In the genomic region with DNA sequence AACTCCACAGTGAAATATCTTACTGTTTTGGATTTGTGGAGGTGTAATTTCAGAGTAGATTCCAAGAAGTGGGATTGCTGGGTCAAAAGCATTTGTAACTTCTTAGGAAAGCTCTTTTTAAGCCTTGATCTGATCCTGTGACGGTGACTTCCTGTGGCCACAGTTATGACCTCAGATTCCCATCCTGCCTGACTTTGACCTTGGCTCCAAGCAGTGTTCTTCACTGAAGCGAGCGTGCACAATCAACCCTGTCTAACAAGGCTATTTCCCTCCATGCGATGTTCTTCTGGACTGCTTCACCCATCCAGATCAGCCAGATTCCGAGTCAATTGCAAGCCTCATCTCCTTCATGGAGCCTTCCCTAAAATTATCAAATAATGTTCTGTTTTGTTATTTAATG, we compare ENCODE assay signal across 23 cellular contexts. TPM values are rescaled to one million over a fixed set of nuclear protein-coding genes. Genes with fewer than 3 reads are reported as not detected.
DNase-seq lines count a peak whose midpoint lies in the region; ATAC-seq, FAIRE-seq and TF ChIP-seq lines count a peak whose summit lies in the region.
"Had no signal": no experiment of that assay in that cellular context is flagged by ENCODE, and none has a peak within 500 bp of the region (broad histone marks: within the 10 kb centered on the region; RNA-seq: fewer than 3 reads in every experiment).

No MANE protein-coding gene starts in this region.

- H3K4me1 Mint-ChIP-seq in neural progenitor cell = peaks cover 8% of the 10 kb centered on the region

- no peaks in the 10 kb centered on the region for H3K9me3 Mint-ChIP-seq in neural progenitor cell
- H3K9me3 Mint-ChIP-seq: CD8-positive, alpha-beta memory T cell; HFFc6; IgD-negative memory B cell had no signal

- H3K27me3 ChIP-seq in left ventricle myocardium inferior (ENCODE audit: low read depth) (no peaks in the 10 kb centered on the region), K562 (ENCODE audit: control insufficient read depth in 2 of 2, insufficient read depth in 2 of 2, low read length in 2 of 2) (no peaks in the 10 kb centered on the region), right lobe of liver (no peaks in the 10 kb centered on the region), neural progenitor cell (no peaks in the 10 kb centered on the region), WERI-Rb-1 (ENCODE audit: insufficient read depth, low read depth, severe bottlenecking) (no peaks in the 10 kb centered on the region)
- H3K27me3 ChIP-seq: BLaER1 had no signal

- H3K27ac ChIP-seq in left ventricle myocardium inferior (replicated peaks) (peak overlapping the region; percentile 45), K562 (ENCODE audit: extremely low read depth, low read depth, low read length) (no peak overlapping the region), right lobe of liver (no peak overlapping the region), neural progenitor cell (no peak overlapping the region), WERI-Rb-1 (no peak overlapping the region)
- H3K27ac ChIP-seq: 22Rv1, BLaER1, GM23248, HL-60 had no signal

- intact Hi-C loops in left ventricle myocardium inferior (cut with micrococcal nuclease) = no loop called here
- intact Hi-C loops in cardiac septum (cut with DNase I) = no loop called here
- intact Hi-C loops in K562 (cut with micrococcal nuclease) = loop anchor here (5.0 kb wide), 1 partner anchor 34 kb away; no protein-coding TSS in a partner anchor
- intact Hi-C loops in right lobe of liver (cut with DNase I) = no loop called here

- CTCF ChIA-PET in K562 (lab: Yijun Ruan, JAX; ENCODE audit: low intra/inter-chr PET ratio) = no interaction called here

- no peak for FAIRE-seq in K562 (lab: Jason Lieb, UNC)
- FAIRE-seq: GM12878, H54 had no signal

- no peak overlapping the region for H3K4me3 ChIP-seq in left ventricle myocardium inferior
- H3K4me3 ChIP-seq in K562 = no peak overlapping the region
- H3K4me3 ChIP-seq in right lobe of liver = no peak overlapping the region
- H3K4me3 ChIP-seq in neural progenitor cell = no peak overlapping the region
- H3K4me3 ChIP-seq in WERI-Rb-1 (ENCODE audit: low read depth, low read length) = no peak overlapping the region
- H3K4me3 ChIP-seq: BLaER1, GM12878, GM23248 had no signal

- H3K36me3 ChIP-seq in left ventricle myocardium inferior = no peaks in the 10 kb centered on the region
- no peaks in the 10 kb centered on the region for H3K36me3 ChIP-seq in K562 (ENCODE audit: control insufficient read depth, insufficient read depth, low read length)
- H3K36me3 ChIP-seq in right lobe of liver = no peaks in the 10 kb centered on the region
- no peaks in the 10 kb centered on the region for H3K36me3 ChIP-seq in neural progenitor cell
- no peaks in the 10 kb centered on the region for H3K36me3 ChIP-seq in WERI-Rb-1
- H3K36me3 ChIP-seq: BLaER1 had no signal

- no peaks in the 10 kb centered on the region for H3F3A ChIP-seq in neural progenitor cell (ENCODE audit: low read depth)

- WGBS in K562 (ENCODE audit: insufficient coverage, low coverage, missing lambda C conversion rate) = 38% methylated on average over 5 of the region's 5 CpGs
- 40% methylated on average over 5 of the region's 5 CpGs for WGBS in right lobe of liver (ENCODE audit: insufficient coverage, low coverage, low lambda C conversion rate, missing lambda C conversion rate)

- POLR2A ChIA-PET in K562 (lab: Yijun Ruan, JAX) = no interaction called here

- no peaks in the 10 kb centered on the region for H4K20me1 ChIP-seq in K562 (replicated peaks; ENCODE audit: control insufficient read depth, insufficient read depth, low read length)
- no peaks in the 10 kb centered on the region for H4K20me1 ChIP-seq in neural progenitor cell (ENCODE audit: low read depth)
- H4K20me1 ChIP-seq: BLaER1 had no signal

- H3K36me3 Mint-ChIP-seq in neural progenitor cell = no peaks in the 10 kb centered on the region
- H3K36me3 Mint-ChIP-seq: CD4-positive, CD25-positive, alpha-beta regulatory T cell had no signal

- H3K9ac ChIP-seq in K562 (ENCODE audit: insufficient read depth in 1 of 2, low read depth in 2 of 2, low read length in 2 of 2) = no peak overlapping the region
- H3K9ac ChIP-seq in neural progenitor cell = no peak overlapping the region
- H3K9ac ChIP-seq: BLaER1, GM23248 had no signal

- TF ChIP-seq POLR2A in K562 (conservative IDR thresholded peaks at IDR 0.05) (no peak), right lobe of liver (IDR thresholded peaks at IDR 0.05) (no peak)

- H3K9me3 ChIP-seq in left ventricle myocardium inferior (replicated peaks) = no peaks in the 10 kb centered on the region
- no peaks in the 10 kb centered on the region for H3K9me3 ChIP-seq in K562 (replicated peaks; ENCODE audit: control insufficient read depth, insufficient read depth, low read depth, low read length)
- no peaks in the 10 kb centered on the region for H3K9me3 ChIP-seq in right lobe of liver
- no peaks in the 10 kb centered on the region for H3K9me3 ChIP-seq in neural progenitor cell (ENCODE audit: low read depth)
- H3K9me3 ChIP-seq in WERI-Rb-1 (ENCODE audit: severe bottlenecking) = no peaks in the 10 kb centered on the region
- H3K9me3 ChIP-seq: BLaER1 had no signal

- TF ChIP-seq CTCF in left ventricle myocardium inferior (IDR thresholded peaks at IDR 0.05; ENCODE audit: borderline replicate concordance) (no peak), K562 (IDR thresholded peaks at IDR 0.05 in 2 of 3, conservative IDR thresholded peaks at IDR 0.05 in 1 of 3; ENCODE audit: insufficient read depth in 2 of 3, low read depth in 1 of 3, low read length in 3 of 3) (no peak), right lobe of liver (IDR thresholded peaks at IDR 0.05) (no peak), neural progenitor cell (IDR thresholded peaks at IDR 0.05) (no peak), GM13976 (IDR thresholded peaks at IDR 0.05; ENCODE audit: borderline replicate concordance, control extremely low read depth, extremely low read depth, insufficient read depth, missing control alignments) (no peak), WERI-Rb-1 (IDR thresholded peaks at IDR 0.05; ENCODE audit: low read depth, low read length) (no peak)

- TF ChIP-seq RAD21 in K562 (CRISPR knock-in tag; conservative IDR thresholded peaks at IDR 0.05 in 1 of 2, IDR thresholded peaks at IDR 0.05 in 1 of 2) = no peak

- no peak overlapping the region for H3K27ac Mint-ChIP-seq in neural progenitor cell
- H3K27ac Mint-ChIP-seq: CD4-positive, CD25-positive, alpha-beta regulatory T cell; CD8-positive, alpha-beta memory T cell; HFFc6; IgD-negative memory B cell had no signal

- ATAC-seq in K562 (no peak), right lobe of liver (peak in 3 of 4 donors; percentile 30 to 46 (median 37))
- ATAC-seq: GM12878, HCT116 had no signal

- no peak for TF ChIP-seq EP300 in K562 (IDR thresholded peaks at IDR 0.05; ENCODE audit: low read length)

- in situ Hi-C loops in K562 (cut with MboI) (no loop called here), GM13976 (cut with MboI; ENCODE audit: low sequenced_read_pairs, unreplicated experiment) (loop anchor here (10.0 kb wide), 1 partner anchor 467 kb away; no protein-coding TSS in a partner anchor)

- no peak overlapping the region for H3K4me3 Mint-ChIP-seq in neural progenitor cell
- H3K4me3 Mint-ChIP-seq: CD4-positive, CD25-positive, alpha-beta regulatory T cell; CD8-positive, alpha-beta memory T cell; HFFc6; IgD-negative memory B cell had no signal

- H3K79me2 ChIP-seq in K562 (ENCODE audit: control insufficient read depth, insufficient read depth, low read length) = no peaks in the 10 kb centered on the region
- no peaks in the 10 kb centered on the region for H3K79me2 ChIP-seq in neural progenitor cell (ENCODE audit: low read depth)

- H3K4me1 ChIP-seq in left ventricle myocardium inferior (peaks cover 63% of the 10 kb centered on the region), K562 (replicated peaks in 1 of 2; ENCODE audit: control insufficient read depth in 2 of 2, insufficient read depth in 2 of 2, low read length in 2 of 2) (peaks cover 5 to 20% of the 10 kb centered on the region in 2 experiments), right lobe of liver (no peaks in the 10 kb centered on the region), neural progenitor cell (no peaks in the 10 kb centered on the region)

- DNase-seq in left ventricle myocardium inferior = no peak
- DNase-seq in cardiac septum (ENCODE audit: low spot score) = no peak
- DNase-seq in K562 (ENCODE audit: extremely low read depth in 1 of 4, low spot score in 3 of 4) = no peak
- no peak for DNase-seq in right lobe of liver
- no peak for DNase-seq in neural progenitor cell (ENCODE audit: low spot score)
- DNase-seq in GM13976 (ENCODE audit: low spot score) = no peak
- DNase-seq in WERI-Rb-1 = no peak
- DNase-seq: CD4-positive, CD25-positive, alpha-beta regulatory T cell; CD8-positive, alpha-beta memory T cell; COR-L47; DMS 273 treated with DMSO at 0.1 percent for 48 hours; DMS53; DND-41; EL; GM23248; HFFc6 had no signal

- peaks cover 2% of the 10 kb centered on the region for H3K27me3 Mint-ChIP-seq in neural progenitor cell (ENCODE audit: insufficient read depth, low read depth)

- H2AFZ ChIP-seq in K562 (ENCODE audit: low read depth, low read length) (no peak overlapping the region), neural progenitor cell (replicated peaks) (no peak overlapping the region)
- H2AFZ ChIP-seq: GM23248 had no signal

- no TSS peak for BruUV-seq in K562 (replicated peaks; lab: Mats Ljungman, UMichigan)

- no peak overlapping the region for H3K4me2 ChIP-seq in K562 (ENCODE audit: insufficient read depth, low read length)
- H3K4me2 ChIP-seq in neural progenitor cell = no peak overlapping the region
- H3K4me2 ChIP-seq: BLaER1 had no signal

- no peaks in the 10 kb centered on the region for H3K9me1 ChIP-seq in K562 (ENCODE audit: control insufficient read depth, insufficient read depth, low read length)

RNA-seq across cellular contexts. Expression of a gene that starts 30.8 kb away (rescaled TPM):
- total RNA-seq in left ventricle myocardium inferior (2.5 TPM), cardiac septum (2.7 TPM), K562 (2014; rRNA removed) (6.7 and 8.2 TPM in 2 replicates), K562 (2014; rRNA removed; fragmentation: Illumina TruSeq; extraction: Trizol) (1.3 and 1.6 TPM in 2 replicates), K562 (2015; rRNA removed; fragmentation: Illumina TruSeq; extraction: Trizol) (3.7 and 4.3 TPM in 2 replicates), K562 (2021) (5.7 and 8.4 TPM in 2 replicates), right lobe of liver (10 to 100 TPM in 1 of 6 experiments, 1 to 10 TPM in 4, under 1 TPM in 1; 0.95 to 11.7 (median 4.3) TPM), neural progenitor cell (ENCODE audit: low replicate concordance) (6.8 and 11.6 TPM in 2 replicates)
- 0.84 and 6.1 TPM in 2 replicates for total RNA-seq in K562 (2011; cell fraction: chromatin; rRNA removed; ENCODE audit: low replicate concordance)
- 3.0 and 3.2 TPM in 2 replicates for total RNA-seq in K562 (2011; cell fraction: nucleolus; rRNA removed)
- 2.4 and 3.3 TPM in 2 replicates for total RNA-seq in K562 (2011; cell fraction: nucleoplasm; rRNA removed)
- polyA plus RNA-seq in K562 (2011; rRNA removed) (1.9 and 2.2 TPM in 2 replicates), K562 (2014; fragmentation: Illumina TruSeq; extraction: Trizol) (4.3 and 8.0 TPM in 2 replicates), K562 (2014; fragmentation: Nextera tagmentation; extraction: Ambion mirVana) (1 to 10 TPM in 1 of 2 experiments, under 1 TPM in 1; 0.76 to 1.5 TPM), K562 (2014; rRNA removed) (5.7 and 8.3 TPM in 2 replicates)
- 5.0 and 7.4 TPM in 2 replicates for polyA plus RNA-seq in K562 (2011; cell fraction: cytosol; rRNA removed)
- 3.9 and 11.2 TPM in 2 replicates for polyA plus RNA-seq in K562 (2011; cell fraction: nucleus; rRNA removed)
- polyA plus RNA-seq in K562 (2012) = 8.5 and 13.7 TPM in 2 replicates
- polyA minus RNA-seq in K562 (2011; rRNA and poly(A)+ RNA removed) = 0.81 and 1.4 TPM in 2 replicates
- polyA minus RNA-seq in K562 (2011; cell fraction: cytosol; rRNA and poly(A)+ RNA removed) = 1.1 and 1.6 TPM in 2 replicates
- polyA minus RNA-seq in K562 (2011; cell fraction: nucleus; rRNA and poly(A)+ RNA removed) = 1.1 and 1.2 TPM in 2 replicates
- polyA plus RNA-seq: CD8-positive, alpha-beta memory T cell had no signal
